26 cellular contexts compared by ENCODE assay signal in genomic region chr2:171837736-171838135, GRCh38. TPM values are rescaled to one million over a fixed set of nuclear protein-coding genes. Genes with fewer than 3 reads are reported as not detected.
DNase-seq lines count a peak whose midpoint lies in the region; ATAC-seq and TF ChIP-seq lines count a peak whose summit lies in the region.
"Had no signal": no experiment of that assay in that cellular context is flagged by ENCODE, and none has a peak within 500 bp of the region (broad histone marks: within the 10 kb centered on the region; RNA-seq: fewer than 3 reads in every experiment).

No MANE protein-coding gene starts in this region.

- WGBS in right lobe of liver (ENCODE audit: insufficient coverage, low coverage, low lambda C conversion rate, missing lambda C conversion rate) = 25% methylated on average over 2 of the region's 2 CpGs

- H3K4me1 ChIP-seq in ACC112 (ENCODE audit: control insufficient read depth, insufficient read depth, low read length, unreplicated experiment) (peaks cover 26% of the 10 kb centered on the region), right lobe of liver (peaks cover 0 to 12% (median 2%) of the 10 kb centered on the region in 4 donors)
- H3K4me1 ChIP-seq: testis had no signal

- TF ChIP-seq POLR2A in right lobe of liver (IDR thresholded peaks at IDR 0.05) = no peak

- H3K79me2 ChIP-seq in ACC112 (ENCODE audit: control insufficient read depth, insufficient read depth, low read length, unreplicated experiment) = no peaks in the 10 kb centered on the region
- H3K79me2 ChIP-seq: hepatocyte had no signal

- peak; percentile 89 to 94 (median 91) for ATAC-seq in right lobe of liver
- no peak for ATAC-seq in GM18868 (IDR thresholded peaks at IDR 0.05; ENCODE audit: unreplicated experiment)
- ATAC-seq: A549; esophagus mucosa; SK-N-SH treated with all-trans-retinoic acid at 6 μM for 48 hours; stimulated activated memory B cell treated with anti-CD40 and anti-IgM and Interleukin-4, amounts not matched to agents 10 μg/mL and 1 μg/mL and 100 μg/mL, for 72 hours; WTC11 had no signal

- H3K27ac ChIP-seq in ACC112 (ENCODE audit: low read depth, low read length) (peak overlapping the region; percentile 21; the same call in 1 of the 2 replicates), right lobe of liver (peak overlapping the region in 2 of 3 donors; percentile 25 to 29)
- H3K27ac ChIP-seq: A549, hepatocyte, ovary, testis had no signal

- no peak for TF ChIP-seq CTCF in right lobe of liver (IDR thresholded peaks at IDR 0.05)

- no peak overlapping the region for H2AFZ ChIP-seq in ACC112 (ENCODE audit: low read length, unreplicated experiment)
- H2AFZ ChIP-seq: hepatocyte had no signal

- intact Hi-C loops in right lobe of liver (cut with DNase I) = no loop called here

- H3K4me3 ChIP-seq in ACC112 (ENCODE audit: low read depth, low read length) (peak overlapping the region; percentile 12; the same call in 1 of the 2 replicates), right lobe of liver (no peak overlapping the region)
- H3K4me3 ChIP-seq: A549, hepatocyte, ovary, testis had no signal

- no peaks in the 10 kb centered on the region for H3K9me3 ChIP-seq in right lobe of liver
- H3K9me3 ChIP-seq: A549, ovary, testis had no signal

- H3K27me3 ChIP-seq in ACC112 (ENCODE audit: insufficient read depth, low read length) (no peaks in the 10 kb centered on the region), right lobe of liver (no peaks in the 10 kb centered on the region)
- H3K27me3 ChIP-seq: hepatocyte, ovary, testis had no signal

- H3K36me3 ChIP-seq in ACC112 (ENCODE audit: insufficient read depth, low read length) = peaks cover 46% of the 10 kb centered on the region
- peaks cover 0 to 2% (median 0%) of the 10 kb centered on the region in 4 donors for H3K36me3 ChIP-seq in right lobe of liver
- H3K36me3 ChIP-seq: ovary had no signal

- DNase-seq in M059J (ENCODE audit: low read depth) (peak; percentile 3), fibroblast of peridontal ligament (ENCODE audit: extremely low read depth) (peak; percentile 83), right lobe of liver (no peak), SIG-M5 (lab: John Stamatoyannopoulos, UW) (no peak), DMS114 treated with DMSO at 0.1 percent for 48 hours (lab: John Stamatoyannopoulos, UW; ENCODE audit: unreplicated experiment) (no peak), NCI-H2227 treated with DMSO at 0.1 percent for 48 hours (lab: John Stamatoyannopoulos, UW) (no peak)
- DNase-seq: activated CD4-positive, alpha-beta memory T cell treated with anti-CD3 and anti-CD28 coated beads, Interleukin-2, amount 10 ng/mL, durations not matched to agents 7 days and 5 days; activated gamma-delta T cell treated with Interleukin-2 at 50 U/mL for 16 hours; amniotic stem cell; C1 segment of cervical spinal cord; effector memory CD4-positive, alpha-beta T cell; mesenchymal stem cell; naive B cell; NCI-H1048; NCI-H524 treated with DMSO at 0.1 percent for 48 hours; ovary; stimulated activated CD4-positive, alpha-beta T cell treated with anti-CD3 and anti-CD28 coated beads, Interleukin-1b, Interleukin-23, amount 100 ng/mL, for 48 hours; testis had no signal

RNA-seq across cellular contexts. Expression of gene SLC25A12, which starts 56.3 kb away (rescaled TPM):
- 25.1 and 32.3 TPM in 2 replicates for total RNA-seq in M059J (2014; rRNA removed; shearing (Covaris generic))
- 1 to 10 TPM in 4 of 6 experiments, under 1 TPM in 2; 0.74 to 1.6 (median 1.1) TPM for total RNA-seq in right lobe of liver

Comparison
In these comparisons a context has a peak if more than half of its experiments do, and no peak if none do; other contexts are left out.
1. DNase-seq: peak in M059J (single experiment) and fibroblast of peridontal ligament (single experiment); none in right lobe of liver (0 of 3), SIG-M5 (single experiment), DMS114 treated with DMSO at 0.1 percent for 48 hours (single experiment) and NCI-H2227 treated with DMSO at 0.1 percent for 48 hours (single experiment).
2. RNA of gene SLC25A12, which starts 56.3 kb away (total RNA-seq): 25.1 to 32.3 TPM in M059J; 0.74 to 1.6 TPM in right lobe of liver; every median in the first group is over 10 times any median in the second.